Comparison of ENCODE assay signal across 21 cellular contexts in the genomic region with DNA sequence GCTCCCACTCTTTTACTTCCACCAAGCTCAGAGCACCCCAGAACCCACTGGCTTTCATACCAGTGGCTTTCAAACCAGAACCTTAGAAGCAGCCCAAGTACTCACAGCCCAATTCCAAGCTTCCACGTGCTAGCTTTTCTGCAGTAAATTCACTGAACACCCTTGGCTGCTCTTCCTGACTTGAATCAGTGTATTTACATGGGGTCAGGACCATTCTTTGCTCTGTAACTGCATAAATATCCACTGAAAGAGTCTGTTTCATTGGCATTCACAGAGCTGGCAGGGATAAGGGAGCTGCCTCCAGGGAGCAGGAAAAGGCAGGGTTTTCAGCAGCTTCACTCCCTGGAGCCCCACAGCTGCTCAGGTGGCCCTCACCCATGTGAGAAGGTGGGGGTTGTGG. TPM values are rescaled to one million over a fixed set of nuclear protein-coding genes. Genes with fewer than 3 reads are reported as not detected.
"Had no signal": no experiment of that assay in that cellular context is flagged by ENCODE, and none has a peak within 500 bp of the region (broad histone marks: within the 10 kb centered on the region; RNA-seq: fewer than 3 reads in every experiment).

No MANE protein-coding gene starts in this region.

- ATAC-seq: gastroesophageal sphincter; left ventricle myocardium superior; psoas muscle; right lobe of liver; stimulated activated memory B cell treated with anti-CD40 and anti-IgM and Interleukin-4, amounts not matched to agents 10 μg/mL and 1 μg/mL and 100 μg/mL, for 72 hours had no signal

- H3K4me3 ChIP-seq: gastroesophageal sphincter, lung, psoas muscle, right lobe of liver, spleen, thoracic aorta, transverse colon had no signal

- H3K9me3 ChIP-seq: gastroesophageal sphincter, psoas muscle, right lobe of liver, spleen, thoracic aorta, transverse colon had no signal

- H3K27me3 ChIP-seq: gastroesophageal sphincter, right lobe of liver, transverse colon had no signal

- H3K4me1 ChIP-seq: psoas muscle, right lobe of liver, spleen had no signal

- H3K27ac ChIP-seq: gastroesophageal sphincter, psoas muscle, right lobe of liver, spleen, transverse colon had no signal

- H3K36me3 ChIP-seq: gastroesophageal sphincter, right lobe of liver, spleen, thoracic aorta, transverse colon had no signal

- DNase-seq: cortex of kidney; endodermal cell; erythroblast; glutamatergic neuron; immature natural killer cell; left ventricle myocardium superior; mesendoderm; naive B cell; psoas muscle; retina; right lobe of liver; spleen; stimulated activated CD4-positive, alpha-beta T cell treated with anti-CD3 and anti-CD28 coated beads, Interleukin-15, amount 100 ng/mL, for 24 hours; stimulated activated CD4-positive, alpha-beta T cell treated with anti-CD3 and anti-CD28 coated beads, Interleukin-1b, Interleukin-23, amount 100 ng/mL, for 48 hours; stimulated activated CD4-positive, alpha-beta T cell treated with anti-CD3 and anti-CD28 coated beads, Interleukin-4, amount 100 ng/mL, for 24 hours; transverse colon had no signal

RNA-seq across cellular contexts. Expression of a gene that starts 43.9 kb away (rescaled TPM):
- polyA plus RNA-seq: immature natural killer cell, keratinocyte had no signal
